In genomic region chr2:168705534-168706470, GRCh38 we compare ENCODE assay signal across 9 cellular contexts.
DNase-seq lines count a peak whose midpoint lies in the region; ATAC-seq, FAIRE-seq and TF ChIP-seq lines count a peak whose summit lies in the region.
"Had no signal": no experiment of that assay in that cellular context is flagged by ENCODE, and none has a peak within 500 bp of the region (broad histone marks: within the 10 kb centered on the region; RNA-seq: fewer than 3 reads in every experiment).

No MANE protein-coding gene starts in this region.

- no peak overlapping the region for H3K9ac ChIP-seq in astrocyte (ENCODE audit: low read length)
- H3K9ac ChIP-seq in liver (ENCODE audit: low read depth in 1 of 2, low read length in 2 of 2), result no peak overlapping the region

- TF ChIP-seq RAD21 in liver (IDR thresholded peaks at IDR 0.05), result peak; percentile 67 to 75

- TF ChIP-seq CTCF in astrocyte (IDR thresholded peaks at IDR 0.05; ENCODE audit: insufficient read depth, low read depth, low read length) (peak; percentile 40), liver (IDR thresholded peaks at IDR 0.05; ENCODE audit: low read depth, low read length, missing input control) (peak; percentile 26)

- no peaks in the 10 kb centered on the region for H3K36me3 Mint-ChIP-seq in astrocyte (ENCODE audit: low read depth, unreplicated experiment)
- peaks cover 2% of the 10 kb centered on the region for H3K36me3 Mint-ChIP-seq in activated naive CD8-positive, alpha-beta T cell treated with anti-CD3 and anti-CD28 coated beads, Interleukin-2, amount 50 U/mL, for 24 hours (ENCODE audit: low read depth)

- H3K79me2 ChIP-seq in astrocyte (ENCODE audit: insufficient read depth, low read length), result no peaks in the 10 kb centered on the region

- FAIRE-seq in astrocyte (lab: Jason Lieb, UNC), result no peak

- H3K4me3 ChIP-seq in astrocyte (ENCODE audit: insufficient read depth, low read depth, low read length), result no peak overlapping the region
- no peak overlapping the region for H3K4me3 ChIP-seq in liver (ENCODE audit: low read depth in 1 of 3, low read length in 3 of 3)

- H3K4me1 ChIP-seq in astrocyte (ENCODE audit: insufficient read depth, low read length), result no peaks in the 10 kb centered on the region
- peaks cover 3 to 8% (median 4%) of the 10 kb centered on the region in 4 donors for H3K4me1 ChIP-seq in liver (ENCODE audit: control insufficient read depth in 4 of 4, insufficient read depth in 4 of 4, low read length in 3 of 4)

- WGBS in liver, result 56% methylated on average over 2 of the region's 2 CpGs

- ATAC-seq in activated naive CD8-positive, alpha-beta T cell treated with anti-CD3 and anti-CD28 coated beads, Interleukin-2, amount 50 U/mL, for 24 hours, result no peak
- ATAC-seq in GM18861 (IDR thresholded peaks at IDR 0.05; ENCODE audit: unreplicated experiment), result no peak

- no peak overlapping the region for H3K27ac Mint-ChIP-seq in astrocyte (ENCODE audit: unreplicated experiment)
- no peak overlapping the region for H3K27ac Mint-ChIP-seq in activated naive CD8-positive, alpha-beta T cell treated with anti-CD3 and anti-CD28 coated beads, Interleukin-2, amount 50 U/mL, for 24 hours

- DNase-seq in DMS53 treated with DMSO at 0.1 percent for 48 hours (lab: John Stamatoyannopoulos, UW; ENCODE audit: unreplicated experiment), result peak; percentile 24
- peak; percentile 81 for DNase-seq in HT-29 (ENCODE audit: low spot score)
- DNase-seq in astrocyte (ENCODE audit: low read depth), result no peak
- DNase-seq in activated naive CD8-positive, alpha-beta T cell treated with anti-CD3 and anti-CD28 coated beads, Interleukin-2, amount 50 U/mL, for 24 hours, result no peak
- no peak for DNase-seq in mucosa of gallbladder (ENCODE audit: low spot score)
- no peak for DNase-seq in NCI-H146 treated with DMSO at 0.1 percent for 48 hours (lab: John Stamatoyannopoulos, UW; ENCODE audit: unreplicated experiment)

- H3K27me3 ChIP-seq in astrocyte (ENCODE audit: insufficient read depth, low read length) (no peaks in the 10 kb centered on the region), liver (ENCODE audit: control insufficient read depth in 4 of 4, insufficient read depth in 4 of 4, low read length in 3 of 4) (no peaks in the 10 kb centered on the region)

- no peaks in the 10 kb centered on the region for H3K9me3 Mint-ChIP-seq in astrocyte (ENCODE audit: unreplicated experiment)
- H3K9me3 Mint-ChIP-seq in activated naive CD8-positive, alpha-beta T cell treated with anti-CD3 and anti-CD28 coated beads, Interleukin-2, amount 50 U/mL, for 24 hours, result no peaks in the 10 kb centered on the region
- H3K9me3 Mint-ChIP-seq: brain had no signal

- no peak overlapping the region for H3K4me2 ChIP-seq in astrocyte (ENCODE audit: low read length)

- no peak overlapping the region for H3K4me3 Mint-ChIP-seq in astrocyte (ENCODE audit: unreplicated experiment)
- no peak overlapping the region for H3K4me3 Mint-ChIP-seq in activated naive CD8-positive, alpha-beta T cell treated with anti-CD3 and anti-CD28 coated beads, Interleukin-2, amount 50 U/mL, for 24 hours
- H3K4me3 Mint-ChIP-seq: brain had no signal

- H3K9me3 ChIP-seq in astrocyte (ENCODE audit: insufficient read depth, low read depth, low read length) (no peaks in the 10 kb centered on the region), liver (ENCODE audit: control insufficient read depth in 4 of 4, low read length in 3 of 4) (no peaks in the 10 kb centered on the region)

- H3K36me3 ChIP-seq in astrocyte (ENCODE audit: insufficient read depth, low read length) (no peaks in the 10 kb centered on the region), liver (ENCODE audit: control insufficient read depth in 4 of 4, insufficient read depth in 3 of 4, low read depth in 1 of 4, low read length in 3 of 4) (no peaks in the 10 kb centered on the region)

- H3K27me3 Mint-ChIP-seq in astrocyte (ENCODE audit: low read depth, unreplicated experiment), result no peaks in the 10 kb centered on the region
- no peaks in the 10 kb centered on the region for H3K27me3 Mint-ChIP-seq in activated naive CD8-positive, alpha-beta T cell treated with anti-CD3 and anti-CD28 coated beads, Interleukin-2, amount 50 U/mL, for 24 hours
- H3K27me3 Mint-ChIP-seq: brain had no signal

- H4K20me1 ChIP-seq in astrocyte (ENCODE audit: insufficient read depth, low read length), result no peaks in the 10 kb centered on the region

- no peaks in the 10 kb centered on the region for H3K4me1 Mint-ChIP-seq in astrocyte (ENCODE audit: low read depth, unreplicated experiment)
- H3K4me1 Mint-ChIP-seq in activated naive CD8-positive, alpha-beta T cell treated with anti-CD3 and anti-CD28 coated beads, Interleukin-2, amount 50 U/mL, for 24 hours, result no peaks in the 10 kb centered on the region

- no peak overlapping the region for H3K27ac ChIP-seq in astrocyte (ENCODE audit: low read depth, low read length)
- H3K27ac ChIP-seq in liver (ENCODE audit: low read depth in 1 of 2, low read length in 2 of 2), result no peak overlapping the region

- H2AFZ ChIP-seq in astrocyte (ENCODE audit: low read depth, low read length), result no peak overlapping the region

TF ChIP-seq in liver, 16 proteins besides CTCF, POLR2A, EP300 and RAD21:
- TF ChIP-seq TAF1 (conservative IDR thresholded peaks at IDR 0.05), result no peak
- TF ChIP-seq YY1 (IDR thresholded peaks at IDR 0.05), result peak; percentile 17

Comparison
In these comparisons a context has a peak if more than half of its experiments do, and no peak if none do; other contexts are left out.
1. DNase-seq: peak in DMS53 treated with DMSO at 0.1 percent for 48 hours (single experiment) and HT-29 (single experiment); none in astrocyte (single experiment), activated naive CD8-positive, alpha-beta T cell treated with anti-CD3 and anti-CD28 coated beads, Interleukin-2, amount 50 U/mL, for 24 hours (single experiment), mucosa of gallbladder (single experiment) and NCI-H146 treated with DMSO at 0.1 percent for 48 hours (single experiment).